Comparison of ENCODE assay signal across 13 cellular contexts in the genomic region with DNA sequence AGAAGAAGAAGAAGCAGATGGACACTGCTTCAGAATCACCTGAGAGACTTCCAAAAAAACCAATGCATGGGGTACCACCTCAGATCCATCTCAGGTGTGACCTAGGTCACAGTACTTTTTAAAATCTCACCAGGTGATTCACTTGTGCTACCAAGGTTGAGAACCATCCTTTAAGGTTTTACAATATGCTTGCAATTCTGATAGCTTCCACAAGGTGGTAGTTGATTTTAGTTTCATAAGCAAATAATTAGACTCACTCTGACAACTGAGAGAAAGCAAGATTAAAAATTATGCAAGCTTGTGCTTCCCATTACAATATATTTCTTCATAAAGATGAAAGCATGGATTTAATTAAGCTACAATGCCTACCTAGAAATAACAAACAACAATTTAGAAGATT.
DNase-seq lines count a peak whose midpoint lies in the region; TF ChIP-seq lines count a peak whose summit lies in the region.
"Had no signal": no experiment of that assay in that cellular context is flagged by ENCODE, and none has a peak within 500 bp of the region (broad histone marks: within the 10 kb centered on the region; RNA-seq: fewer than 3 reads in every experiment).

No MANE protein-coding gene starts in this region.

- peak overlapping the region in 1 of 2 experiments; percentile 12; a peak in 1 of 5 replicates for H3K4me3 Mint-ChIP-seq in H9

- H3K9me3 ChIP-seq in H9 (ENCODE audit: control insufficient read depth, low read depth, low read length) = no peaks in the 10 kb centered on the region
- H3K9me3 ChIP-seq: colonic mucosa, SJSA1 had no signal

- no peak overlapping the region for H2BK5ac ChIP-seq in H9 (ENCODE audit: insufficient read length, low read length)

- H3K23me2 ChIP-seq in H9 (ENCODE audit: insufficient read length, low read depth, low read length, poor library complexity, severe bottlenecking) = no peaks in the 10 kb centered on the region

- no peaks in the 10 kb centered on the region for H3K79me2 ChIP-seq in H9 (ENCODE audit: insufficient read depth, low read length)

- H3K4ac ChIP-seq in H9 (ENCODE audit: low read depth, low read length) = no peak overlapping the region

- H3K18ac ChIP-seq in H9 (ENCODE audit: insufficient read length, low read depth, low read length) = no peak overlapping the region

- no peak overlapping the region for H3K14ac ChIP-seq in H9 (ENCODE audit: insufficient read depth, low read length)

- no peak overlapping the region for H3T11ph ChIP-seq in H9 (ENCODE audit: low read length)

- no peaks in the 10 kb centered on the region for H3K79me1 ChIP-seq in H9 (ENCODE audit: insufficient read depth, low read depth, low read length, poor library complexity, severe bottlenecking)

- H3K27ac ChIP-seq in 22Rv1 = no peak overlapping the region
- H3K27ac ChIP-seq in H9 (ENCODE audit: insufficient read length, low read depth, low read length) = no peak overlapping the region
- H3K27ac ChIP-seq: colonic mucosa, SJSA1 had no signal

- no peak overlapping the region for H2AK5ac ChIP-seq in H9 (ENCODE audit: insufficient read length, low read length)

- no peak overlapping the region for H2AFZ ChIP-seq in H9 (ENCODE audit: low read length)

- H3K27me3 Mint-ChIP-seq in H9 (ENCODE audit: low read depth) = peaks cover 6% of the 10 kb centered on the region

- H3K4me2 ChIP-seq in H9 (ENCODE audit: insufficient read depth, insufficient read length, low read length) = no peak overlapping the region

- peak; percentile 14; the same call in 1 of the 2 replicates for TF ChIP-seq CTCF in 22Rv1 (IDR thresholded peaks at IDR 0.05)
- TF ChIP-seq CTCF in H9 (conservative IDR thresholded peaks at IDR 0.05) = peak; percentile 67
- peak; percentile 34 for TF ChIP-seq CTCF in foreskin fibroblast (IDR thresholded peaks at IDR 0.05; ENCODE audit: low read depth, low read length)

- peak overlapping the region in 1 of 3 experiments; percentile 44; a peak in 1 of 7 replicates for H3K27ac Mint-ChIP-seq in H9

- no peak overlapping the region for H2BK20ac ChIP-seq in H9 (ENCODE audit: low read depth, low read length, poor library complexity, severe bottlenecking)

- H3K23ac ChIP-seq in H9 (ENCODE audit: insufficient read length, low read depth, low read length) = no peak overlapping the region

- H2BK12ac ChIP-seq in H9 (ENCODE audit: insufficient read length, low read depth, low read length) = no peak overlapping the region

- DNase-seq in H9 = no peak
- peak; percentile 39 for DNase-seq in SK-MEL-5 (ENCODE audit: low read depth, low spot score)
- peak; percentile 23 to 64 for DNase-seq in foreskin fibroblast
- DNase-seq in stimulated activated CD4-positive, alpha-beta T cell treated with anti-CD3 and anti-CD28 coated beads, Interleukin-1b, Interleukin-23, amount 100 ng/mL, for 48 hours = no peak
- DNase-seq in middle frontal gyrus (ENCODE audit: extremely low spot score, low spot score) = no peak
- DNase-seq in activated CD4-positive, CD25-positive, alpha-beta regulatory T cell treated with anti-CD3 and anti-CD28 coated beads, Interleukin-2, amount 50 U/mL, for 72 hours = no peak
- DNase-seq in T1000 (lab: John Stamatoyannopoulos, UW) = no peak
- DNase-seq: activated CD8-positive, alpha-beta memory T cell treated with anti-CD3 and anti-CD28 coated beads, Interleukin-2, amount 50 U/mL, for 48 hours; C1 segment of cervical spinal cord; colonic mucosa; stimulated activated naive CD4-positive, alpha-beta T cell had no signal

- peaks cover 48 to 50% of the 10 kb centered on the region in 2 experiments for H3K4me1 Mint-ChIP-seq in H9

- peaks cover 11% of the 10 kb centered on the region; the same call in 1 of the 2 replicates for H3K4me1 ChIP-seq in H9 (ENCODE audit: insufficient read depth, low read length)
- H3K4me1 ChIP-seq: colonic mucosa, SJSA1 had no signal

- in situ Hi-C loops in SK-MEL-5 (cut with HindIII; ENCODE audit: low pct_unique_long_range_greater_than_20kb, low sequenced_read_pairs) = no loop called here

- no peak overlapping the region for H2BK120ac ChIP-seq in H9 (ENCODE audit: low read depth, low read length, poor library complexity, severe bottlenecking)

- no peak overlapping the region for H2BK15ac ChIP-seq in H9 (ENCODE audit: low read depth, low read length)

- H3K9ac ChIP-seq in H9 (ENCODE audit: extremely low read depth, insufficient read length, low read length) = no peak overlapping the region

- peaks cover 2 to 6% (median 4%) of the 10 kb centered on the region in 3 experiments; a peak in 6 of 7 replicates for H3K36me3 Mint-ChIP-seq in H9 (ENCODE audit: insufficient read depth in 1 of 3, low read depth in 3 of 3)

- no peaks in the 10 kb centered on the region for H4K20me1 ChIP-seq in H9 (ENCODE audit: control insufficient read depth, insufficient read depth, insufficient read length)

- H3K56ac ChIP-seq in H9 (ENCODE audit: insufficient read length, low read depth, low read length) = no peak overlapping the region

- H4K5ac ChIP-seq in H9 (ENCODE audit: insufficient read length, low read depth, low read length) = no peak overlapping the region

- no peak overlapping the region for H4K91ac ChIP-seq in H9 (ENCODE audit: insufficient read length, low read depth, low read length)

- no peaks in the 10 kb centered on the region for H3K27me3 ChIP-seq in H9 (ENCODE audit: insufficient read depth, low read length)
- H3K27me3 ChIP-seq: colonic mucosa, SJSA1 had no signal

- no peak overlapping the region for H3K4me3 ChIP-seq in foreskin fibroblast (ENCODE audit: low read depth in 1 of 2, low read length in 2 of 2)
- H3K4me3 ChIP-seq: colonic mucosa, SJSA1 had no signal

- H3K9me3 Mint-ChIP-seq in H9 = peaks cover 4 to 5% of the 10 kb centered on the region in 2 experiments; a peak in 4 of 5 replicates

- no peak overlapping the region for H4K8ac ChIP-seq in H9 (replicated peaks; ENCODE audit: insufficient read length, low read depth, low read length)

Comparison
In these comparisons a context has a peak if more than half of its experiments do, and no peak if none do; other contexts are left out.
1. CTCF ChIP-seq: peak in every context shown above with its lines; median percentile 67 in H9; 34 in foreskin fibroblast; 14 in 22Rv1.
2. DNase-seq: peak in SK-MEL-5 (single experiment) and foreskin fibroblast (2 of 2); none in H9 (single experiment), stimulated activated CD4-positive, alpha-beta T cell treated with anti-CD3 and anti-CD28 coated beads, Interleukin-1b, Interleukin-23, amount 100 ng/mL, for 48 hours (single experiment), middle frontal gyrus (single experiment), activated CD4-positive, CD25-positive, alpha-beta regulatory T cell treated with anti-CD3 and anti-CD28 coated beads, Interleukin-2, amount 50 U/mL, for 72 hours (single experiment) and T1000 (single experiment).